Comparison of ENCODE assay signal across 11 cellular contexts in genomic region chr22:19730141-19730661, GRCh38. TPM values are rescaled to one million over a fixed set of nuclear protein-coding genes. Genes with fewer than 3 reads are reported as not detected.
DNase-seq lines count a peak whose midpoint lies in the region; ATAC-seq and TF ChIP-seq lines count a peak whose summit lies in the region.
"Had no signal": no experiment of that assay in that cellular context is flagged by ENCODE, and none has a peak within 500 bp of the region (broad histone marks: within the 10 kb centered on the region; RNA-seq: fewer than 3 reads in every experiment).

No MANE protein-coding gene starts in this region.

- ATAC-seq in Right ventricle myocardium superior (ENCODE audit: poor library complexity) (peak; percentile 3), upper lobe of left lung (ENCODE audit: low FRiP score in 2 of 2) (peak; percentile 1 to 8)
- peak; percentile 15 for ATAC-seq in activated T-helper 17 cell treated with anti-CD3 and anti-CD28 coated beads, Interleukin-2, amount 50 U/mL, for 72 hours (replicated peaks)

- no peak overlapping the region for H3K27ac Mint-ChIP-seq in activated T-helper 17 cell treated with anti-CD3 and anti-CD28 coated beads, Interleukin-2, amount 50 U/mL, for 72 hours

- H3K4me1 ChIP-seq in left ventricle myocardium inferior, result peaks cover 9% of the 10 kb centered on the region
- H3K4me1 ChIP-seq in mucosa of stomach (ENCODE audit: control insufficient read depth, insufficient read depth, low read length), result peaks cover 11% of the 10 kb centered on the region
- H3K4me1 ChIP-seq in upper lobe of left lung, result peaks cover 8 to 10% (median 8%) of the 10 kb centered on the region in 4 donors
- peaks cover 0 to 10% (median 6%) of the 10 kb centered on the region in 4 donors for H3K4me1 ChIP-seq in sigmoid colon
- no peaks in the 10 kb centered on the region for H3K4me1 ChIP-seq in A673 (ENCODE audit: insufficient read depth, low read length, poor library complexity, severe bottlenecking)

- 66 to 90% methylated on average over 6 to 13 of the region's 13 CpGs for WGBS in upper lobe of left lung, 2 donors
- WGBS in sigmoid colon, 2 donors, result 47 to 67% methylated on average over 13 of the region's 13 CpGs

- H3K4me1 Mint-ChIP-seq in activated T-helper 17 cell treated with anti-CD3 and anti-CD28 coated beads, Interleukin-2, amount 50 U/mL, for 72 hours, result peaks cover 3% of the 10 kb centered on the region

- CTCF ChIA-PET in A673 (lab: Charles Lee), result interaction anchor here (0.5 to 3.8 kb wide), 20 partner anchors 10 to 283 kb away, joined by 3 to 79 read pairs (median 4); partner anchors contain the start of genes COMT and TXNRD2

- no peak for DNase-seq in Right ventricle myocardium superior
- DNase-seq in left ventricle myocardium inferior, result no peak
- DNase-seq in upper lobe of left lung, result peak in 1 of 2 donors; percentile 59
- no peak for DNase-seq in sigmoid colon
- DNase-seq in A673 (ENCODE audit: low spot score), result no peak
- no peak for DNase-seq in amniotic stem cell (lab: John Stamatoyannopoulos, UW)
- DNase-seq: esophagus squamous epithelium had no signal

- H3K27me3 Mint-ChIP-seq in activated T-helper 17 cell treated with anti-CD3 and anti-CD28 coated beads, Interleukin-2, amount 50 U/mL, for 72 hours, result peaks cover 7% of the 10 kb centered on the region

- TF ChIP-seq POLR2A in upper lobe of left lung (IDR thresholded peaks at IDR 0.05) (no peak), sigmoid colon (IDR thresholded peaks at IDR 0.05) (no peak)

- POLR2A ChIA-PET in A673 (lab: Charles Lee; ENCODE audit: low non-redundant PET), result no interaction called here

- no TSS peak for BruUV-seq in A673 (replicated peaks; lab: Mats Ljungman, UMichigan)

- H3K9me3 ChIP-seq in left ventricle myocardium inferior (replicated peaks) (no peaks in the 10 kb centered on the region), mucosa of stomach (ENCODE audit: control insufficient read depth, low read length) (no peaks in the 10 kb centered on the region), upper lobe of left lung (no peaks in the 10 kb centered on the region), sigmoid colon (no peaks in the 10 kb centered on the region), A673 (ENCODE audit: low read depth, low read length, poor library complexity, severe bottlenecking) (no peaks in the 10 kb centered on the region)
- H3K9me3 ChIP-seq: body of pancreas, esophagus squamous epithelium had no signal

- TF ChIP-seq CTCF in left ventricle myocardium inferior (IDR thresholded peaks at IDR 0.05; ENCODE audit: borderline replicate concordance) (no peak), upper lobe of left lung (IDR thresholded peaks at IDR 0.05) (no peak), sigmoid colon (IDR thresholded peaks at IDR 0.05) (no peak), A673 (conservative IDR thresholded peaks at IDR 0.05; ENCODE audit: low read depth, low read length) (no peak)

- peaks cover 10% of the 10 kb centered on the region for H3K27me3 ChIP-seq in left ventricle myocardium inferior (ENCODE audit: low read depth)
- H3K27me3 ChIP-seq in mucosa of stomach (ENCODE audit: control insufficient read depth, insufficient read depth, low read length), result peaks cover 21% of the 10 kb centered on the region
- no peaks in the 10 kb centered on the region for H3K27me3 ChIP-seq in upper lobe of left lung
- peaks cover 0 to 11% (median 8%) of the 10 kb centered on the region in 3 donors for H3K27me3 ChIP-seq in sigmoid colon
- no peaks in the 10 kb centered on the region for H3K27me3 ChIP-seq in A673 (replicated peaks; ENCODE audit: insufficient read depth, low read depth, low read length, poor library complexity)
- H3K27me3 ChIP-seq: body of pancreas had no signal

- H3K36me3 Mint-ChIP-seq in activated T-helper 17 cell treated with anti-CD3 and anti-CD28 coated beads, Interleukin-2, amount 50 U/mL, for 72 hours (ENCODE audit: low read depth), result no peaks in the 10 kb centered on the region

- H3K4me3 ChIP-seq in left ventricle myocardium inferior (no peak overlapping the region), mucosa of stomach (ENCODE audit: low read length) (peak overlapping the region; percentile 14), upper lobe of left lung (no peak overlapping the region), sigmoid colon (no peak overlapping the region), A673 (ENCODE audit: low read depth, low read length, poor library complexity, severe bottlenecking) (no peak overlapping the region)
- H3K4me3 ChIP-seq: body of pancreas had no signal

- H3K9me3 Mint-ChIP-seq in activated T-helper 17 cell treated with anti-CD3 and anti-CD28 coated beads, Interleukin-2, amount 50 U/mL, for 72 hours, result no peaks in the 10 kb centered on the region
- H3K9me3 Mint-ChIP-seq: T-helper 1 cell treated with Interleukin-12 subunit alpha and Interleukin-12 subunit beta and Interleukin-4 antibody, amounts not matched to agents 30 μg/mL and 1 μg/mL, for 36 hours had no signal

- TF ChIP-seq EP300 in upper lobe of left lung (IDR thresholded peaks at IDR 0.05) (no peak), sigmoid colon (IDR thresholded peaks at IDR 0.05) (no peak)

- no peak overlapping the region for H3K27ac ChIP-seq in left ventricle myocardium inferior (replicated peaks)
- no peak overlapping the region for H3K27ac ChIP-seq in upper lobe of left lung
- H3K27ac ChIP-seq in sigmoid colon, result no peak overlapping the region
- H3K27ac ChIP-seq in A673 (ENCODE audit: low read depth, low read length, poor library complexity, severe bottlenecking), result no peak overlapping the region
- H3K27ac ChIP-seq: body of pancreas, esophagus squamous epithelium had no signal

- H3K36me3 ChIP-seq in left ventricle myocardium inferior (no peaks in the 10 kb centered on the region), mucosa of stomach (ENCODE audit: control insufficient read depth, insufficient read depth, low read length) (no peaks in the 10 kb centered on the region), upper lobe of left lung (no peaks in the 10 kb centered on the region), sigmoid colon (no peaks in the 10 kb centered on the region), A673 (ENCODE audit: insufficient read depth, low read length, poor library complexity, severe bottlenecking) (no peaks in the 10 kb centered on the region)
- H3K36me3 ChIP-seq: esophagus squamous epithelium had no signal

- intact Hi-C loops in Right ventricle myocardium superior (cut with DNase I), result loop anchor here (2.0 kb wide), 1 partner anchor 181 kb away; no protein-coding TSS in a partner anchor
- intact Hi-C loops in left ventricle myocardium inferior (cut with micrococcal nuclease), result loop anchor here (5.0 kb wide), 1 partner anchor 182 kb away; no protein-coding TSS in a partner anchor
- intact Hi-C loops in sigmoid colon (cut with DNase I), result loop anchor here (1.0 kb wide), 1 partner anchor 180 kb away; no protein-coding TSS in a partner anchor
- intact Hi-C loops in A673 (cut with micrococcal nuclease; ENCODE audit: unreplicated experiment), result loop anchor here (1.0 to 5.0 kb wide), 2 partner anchors 180 to 227 kb away; no protein-coding TSS in a partner anchor

- H3K4me3 Mint-ChIP-seq in activated T-helper 17 cell treated with anti-CD3 and anti-CD28 coated beads, Interleukin-2, amount 50 U/mL, for 72 hours, result peak overlapping the region; percentile 61

- H3K9ac ChIP-seq in mucosa of stomach (ENCODE audit: low read length), result peak overlapping the region; percentile 39

RNA-seq across cellular contexts. Expression of gene GP1BB, which starts 6.9 kb away (rescaled TPM):
- not detected for total RNA-seq in Right ventricle myocardium superior
- not detected for total RNA-seq in left ventricle myocardium inferior
- total RNA-seq in activated T-helper 17 cell treated with anti-CD3 and anti-CD28 coated beads, Interleukin-2, amount 50 U/mL, for 72 hours, result not detected
- total RNA-seq in upper lobe of left lung, result 10 to 100 TPM in 1 of 6 donors, 1 to 10 TPM in 5; 1.5 to 23.7 (median 6.6) TPM
- 1 to 10 TPM; 1.6 to 2.9 (median 2.4) TPM for total RNA-seq in sigmoid colon
- polyA plus RNA-seq in sigmoid colon, result 1 to 10 TPM in 1 of 3 donors, not detected in 2; 1.1 TPM
- 12.6 and 13.3 TPM in 2 replicates for total RNA-seq in A673 (2021)

RNA-seq across cellular contexts. Expression of gene SEPTIN5, which starts 15.9 kb away (rescaled TPM):
- total RNA-seq in Right ventricle myocardium superior (123 TPM), left ventricle myocardium inferior (141 TPM), upper lobe of left lung (10 to 100 TPM in 5 of 6 donors, 1 to 10 TPM in 1; 6.0 to 30.0 (median 17.1) TPM), sigmoid colon (10 to 100 TPM in 3 of 4 donors, 1 to 10 TPM in 1; 5.7 to 26.0 (median 12.8) TPM), A673 (2021) (50.4 and 58.9 TPM in 2 replicates)
- under 1 TPM; 0.41 to 0.42 TPM for total RNA-seq in activated T-helper 17 cell treated with anti-CD3 and anti-CD28 coated beads, Interleukin-2, amount 50 U/mL, for 72 hours
- 1 to 10 TPM; 1.2 to 6.2 (median 3.0) TPM for polyA plus RNA-seq in sigmoid colon

RNA-seq across cellular contexts. Expression of gene TBX1, which starts 30.4 kb away (rescaled TPM):
- total RNA-seq in Right ventricle myocardium superior (3.2 TPM), left ventricle myocardium inferior (8.0 TPM), upper lobe of left lung (10 to 100 TPM in 2 of 6 donors, 1 to 10 TPM in 4; 1.0 to 12.2 (median 5.4) TPM), sigmoid colon (1 to 10 TPM; 1.7 to 4.3 (median 3.3) TPM), A673 (2021) (3.6 and 4.7 TPM in 2 replicates)
- not detected for total RNA-seq in activated T-helper 17 cell treated with anti-CD3 and anti-CD28 coated beads, Interleukin-2, amount 50 U/mL, for 72 hours
- 1 to 10 TPM in 2 of 3 donors, not detected in 1; 1.8 to 2.4 TPM for polyA plus RNA-seq in sigmoid colon

Comparison
In these comparisons a context has a peak if more than half of its experiments do, and no peak if none do; other contexts are left out.
1. RNA of gene SEPTIN5, which starts 15.9 kb away (total RNA-seq): 141 TPM in left ventricle myocardium inferior (single experiment), 123 TPM in Right ventricle myocardium superior (single experiment), 50.4 to 58.9 TPM in A673, 6.0 to 30.0 TPM in upper lobe of left lung and 5.7 to 26.0 TPM in sigmoid colon; 0.41 to 0.42 TPM in activated T-helper 17 cell treated with anti-CD3 and anti-CD28 coated beads, Interleukin-2, amount 50 U/mL, for 72 hours; every median in the first group is over 4 times any median in the second.
2. Peak in every context shown above with its lines, with median percentiles within 50 percentile points of each other: ATAC-seq.